2 cellular contexts compared by ENCODE assay signal in the genomic region with DNA sequence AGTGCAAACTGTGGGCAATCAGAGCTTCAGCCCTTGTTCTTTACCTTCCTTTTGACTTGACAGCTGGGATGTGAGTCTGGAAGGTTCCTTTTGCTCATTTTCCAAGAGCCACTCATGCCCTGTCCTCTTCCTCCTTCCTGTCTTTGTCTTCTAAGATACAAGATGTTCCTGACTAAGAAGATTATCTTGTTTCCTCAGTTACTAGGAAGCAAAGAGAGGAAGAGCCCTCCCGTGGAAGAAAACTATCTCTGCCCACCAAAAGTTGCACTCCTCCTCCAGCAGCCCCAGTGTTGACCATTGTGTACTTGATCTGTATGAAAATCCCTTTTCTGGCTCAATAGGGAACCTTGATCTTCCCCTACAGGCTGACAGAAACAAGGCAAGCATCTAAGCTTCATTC.
TF ChIP-seq lines count a peak whose summit lies in the region.

No MANE protein-coding gene starts in this region.

TF ChIP-seq in liver, 16 proteins besides CTCF, POLR2A, EP300 and RAD21 (continued from another document):
- TF ChIP-seq SP1 (IDR thresholded peaks at IDR 0.05) (peak; percentile 44), RXRA (IDR thresholded peaks at IDR 0.05) (no peak), REST (IDR thresholded peaks at IDR 0.05) (no peak), NR2F2 (IDR thresholded peaks at IDR 0.05) (peak; percentile 29)

TF ChIP-seq in HepG2, 621 proteins besides CTCF, POLR2A, EP300 and RAD21 (continued from another document):
- TF ChIP-seq, protein P1, sequence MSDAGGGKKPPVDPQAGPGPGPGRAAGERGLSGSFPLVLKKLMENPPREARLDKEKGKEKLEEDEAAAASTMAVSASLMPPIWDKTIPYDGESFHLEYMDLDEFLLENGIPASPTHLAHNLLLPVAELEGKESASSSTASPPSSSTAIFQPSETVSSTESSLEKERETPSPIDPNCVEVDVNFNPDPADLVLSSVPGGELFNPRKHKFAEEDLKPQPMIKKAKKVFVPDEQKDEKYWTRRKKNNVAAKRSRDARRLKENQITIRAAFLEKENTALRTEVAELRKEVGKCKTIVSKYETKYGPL (CRISPR knock-in tag; IDR thresholded peaks at IDR 0.05), result no peak
- TF ChIP-seq REST (IDR thresholded peaks at IDR 0.05; ENCODE audit: borderline replicate concordance in 1 of 2, low read depth in 1 of 2, low read length in 2 of 2) (no peak), AHR (CRISPR knock-in tag; IDR thresholded peaks at IDR 0.05) (no peak), ZNF614 (CRISPR knock-in tag; IDR thresholded peaks at IDR 0.05; ENCODE audit: borderline replicate concordance) (no peak), ZNF354B (CRISPR knock-in tag; IDR thresholded peaks at IDR 0.05) (no peak), GABPB1 (CRISPR knock-in tag; IDR thresholded peaks at IDR 0.05) (no peak), ZSCAN20 (CRISPR knock-in tag; IDR thresholded peaks at IDR 0.05; ENCODE audit: borderline replicate concordance) (no peak), SCMH1 (CRISPR knock-in tag; IDR thresholded peaks at IDR 0.05; ENCODE audit: borderline replicate concordance) (no peak), ZNF646 (CRISPR knock-in tag; IDR thresholded peaks at IDR 0.05) (no peak), ETS1 (CRISPR knock-in tag; IDR thresholded peaks at IDR 0.05) (no peak), MTF2 (CRISPR knock-in tag; IDR thresholded peaks at IDR 0.05; ENCODE audit: borderline replicate concordance) (no peak), ELK4 (CRISPR knock-in tag; IDR thresholded peaks at IDR 0.05; ENCODE audit: borderline replicate concordance) (no peak), KLF16 (CRISPR knock-in tag; IDR thresholded peaks at IDR 0.05) (no peak)
- TF ChIP-seq, protein P2, sequence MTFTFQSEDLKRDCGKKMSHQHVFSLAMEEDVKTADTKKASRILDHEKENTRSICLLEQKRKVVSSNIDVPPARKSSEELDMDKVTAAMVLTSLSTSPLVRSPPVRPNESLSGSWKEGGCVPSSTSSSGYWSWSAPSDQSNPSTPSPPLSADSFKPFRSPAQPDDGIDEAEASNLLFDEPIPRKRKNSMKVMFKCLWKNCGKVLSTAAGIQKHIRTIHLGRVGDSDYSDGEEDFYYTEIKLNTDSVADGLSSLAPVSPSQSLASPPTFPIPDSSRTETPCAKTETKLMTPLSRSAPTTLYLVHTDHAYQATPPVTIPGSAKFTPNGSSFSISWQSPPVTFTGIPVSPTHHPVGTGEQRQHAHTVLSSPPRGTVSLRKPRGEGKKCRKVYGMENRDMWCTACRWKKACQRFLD (CRISPR knock-in tag; IDR thresholded peaks at IDR 0.05; ENCODE audit: borderline replicate concordance), result no peak
